ENCODE assay signal across 23 cellular contexts in genomic region chr4:13208558-13209193, GRCh38.
"Had no signal": no experiment of that assay in that cellular context is flagged by ENCODE, and none has a peak within 500 bp of the region (broad histone marks: within the 10 kb centered on the region; RNA-seq: fewer than 3 reads in every experiment).

No MANE protein-coding gene starts in this region.

- H3K9me3 ChIP-seq: mucosa of descending colon, stomach, thyroid gland, vagina had no signal

- H3K27me3 ChIP-seq: dorsolateral prefrontal cortex, neural progenitor cell, stomach, thyroid gland, vagina had no signal

- H3K4me1 Mint-ChIP-seq: mesothelial cell of epicardium, naive B cell, neural progenitor cell had no signal

- H3K36me3 ChIP-seq: neural progenitor cell, stomach, thyroid gland, vagina had no signal

- H3K4me2 ChIP-seq: neural progenitor cell, smooth muscle cell had no signal

- H3K27me3 Mint-ChIP-seq: naive B cell; natural killer cell treated with Interleukin-12 subunit alpha and Interleukin-12 subunit beta and Interleukin-15 and Interleukin-18, amount 100 ng/mL, for 72 hours; progenitor cell of endocrine pancreas had no signal

- H3K9me3 Mint-ChIP-seq: mesothelial cell of epicardium, naive B cell, neural progenitor cell had no signal

- ATAC-seq: left lobe of liver; mucosa of descending colon; natural killer cell treated with Interleukin-12 subunit alpha and Interleukin-12 subunit beta and Interleukin-15 and Interleukin-18, amount 100 ng/mL, for 72 hours; sciatic nerve had no signal

- H3K4me3 Mint-ChIP-seq: mesothelial cell of epicardium; naive B cell; natural killer cell treated with Interleukin-12 subunit alpha and Interleukin-12 subunit beta and Interleukin-15 and Interleukin-18, amount 100 ng/mL, for 72 hours; neural progenitor cell had no signal

- H3K79me2 ChIP-seq: parathyroid adenoma had no signal

- H3K36me3 Mint-ChIP-seq: mesothelial cell of epicardium; naive B cell; natural killer cell treated with Interleukin-12 subunit alpha and Interleukin-12 subunit beta and Interleukin-15 and Interleukin-18, amount 100 ng/mL, for 72 hours; neural progenitor cell had no signal

- H3K27ac ChIP-seq: dorsolateral prefrontal cortex, neural progenitor cell, parathyroid adenoma, stomach, thyroid gland, vagina had no signal

- H2AFZ ChIP-seq: neural progenitor cell, parathyroid adenoma had no signal

- H3K4me3 ChIP-seq: dorsolateral prefrontal cortex, lung, mucosa of descending colon, neural progenitor cell, smooth muscle cell, stomach, thyroid gland, vagina had no signal

- H3K4me1 ChIP-seq: neural progenitor cell, parathyroid adenoma, stomach, thyroid gland, vagina had no signal

- H3K9ac ChIP-seq: neural progenitor cell, parathyroid adenoma had no signal

- DNase-seq: dorsolateral prefrontal cortex; effector CD4-positive, alpha-beta T cell; head of caudate nucleus; kidney; mesenchymal stem cell; mucosa of descending colon; naive B cell; stimulated activated CD4-positive, alpha-beta T cell treated with anti-CD3 and anti-CD28 coated beads, Interleukin-2, amount 100 ng/mL, for 48 hours; stimulated activated CD8-positive, alpha-beta memory T cell treated with anti-CD3 and anti-CD28 coated beads, Interleukin-4, amount 100 ng/mL, for 48 hours; stimulated activated naive CD4-positive, alpha-beta T cell; stomach; thyroid gland; trophoblast cell had no signal

- H3K27ac Mint-ChIP-seq: mesothelial cell of epicardium; naive B cell; natural killer cell treated with Interleukin-12 subunit alpha and Interleukin-12 subunit beta and Interleukin-15 and Interleukin-18, amount 100 ng/mL, for 72 hours; neural progenitor cell; progenitor cell of endocrine pancreas had no signal
